In genomic region chr2:240308111-240308651, GRCh38 we compare ENCODE assay signal across 22 cellular contexts.
"Had no signal": no experiment of that assay in that cellular context is flagged by ENCODE, and none has a peak within 500 bp of the region (broad histone marks: within the 10 kb centered on the region; RNA-seq: fewer than 3 reads in every experiment).

No MANE protein-coding gene starts in this region.

- H3K27ac Mint-ChIP-seq: activated naive CD4-positive, alpha-beta T cell treated with anti-CD3 and anti-CD28 coated beads for 36 hours; activated T-helper 17 cell treated with anti-CD3 and anti-CD28 coated beads, Interleukin-2, amount 50 U/mL, for 72 hours; naive thymus-derived CD8-positive, alpha-beta T cell; stimulated activated naive B cell treated with anti-CD40 and anti-IgM and Interleukin-4, amounts not matched to agents 10 μg/mL and 1 μg/mL and 100 μg/mL, for 72 hours had no signal

- H3K4me2 ChIP-seq: smooth muscle cell had no signal

- H3K27ac ChIP-seq: brain microvascular endothelial cell, gastrocnemius medialis, neutrophil, parathyroid adenoma, right lobe of liver, SK-N-MC, tibial artery, uterus had no signal

- ATAC-seq: activated CD4-positive, CD25-positive, alpha-beta regulatory T cell treated with anti-CD3 and anti-CD28 coated beads, Interleukin-2, amount 50 U/mL, for 24 hours; activated T-helper 17 cell treated with anti-CD3 and anti-CD28 coated beads, Interleukin-2, amount 50 U/mL, for 72 hours; gastrocnemius medialis; left ventricle myocardium superior; naive thymus-derived CD8-positive, alpha-beta T cell; stimulated activated naive B cell treated with anti-CD40 and anti-IgM and Interleukin-4, amounts not matched to agents 10 μg/mL and 1 μg/mL and 100 μg/mL, for 72 hours had no signal

- H3K4me3 ChIP-seq: gastrocnemius medialis, right lobe of liver, SK-N-MC, smooth muscle cell, tibial artery, uterus had no signal

- H2AFZ ChIP-seq: parathyroid adenoma had no signal

- H3K9me3 Mint-ChIP-seq: activated naive CD4-positive, alpha-beta T cell treated with anti-CD3 and anti-CD28 coated beads for 36 hours; activated T-helper 17 cell treated with anti-CD3 and anti-CD28 coated beads, Interleukin-2, amount 50 U/mL, for 72 hours; central memory CD8-positive, alpha-beta T cell; naive thymus-derived CD8-positive, alpha-beta T cell; stimulated activated naive B cell treated with anti-CD40 and anti-IgM and Interleukin-4, amounts not matched to agents 10 μg/mL and 1 μg/mL and 100 μg/mL, for 72 hours had no signal

- H3K4me1 ChIP-seq: gastrocnemius medialis, parathyroid adenoma, right lobe of liver, tibial artery, uterus had no signal

- H3K36me3 Mint-ChIP-seq: naive thymus-derived CD8-positive, alpha-beta T cell; stimulated activated naive B cell treated with anti-CD40 and anti-IgM and Interleukin-4, amounts not matched to agents 10 μg/mL and 1 μg/mL and 100 μg/mL, for 72 hours had no signal

- H3K4me1 Mint-ChIP-seq: activated T-helper 17 cell treated with anti-CD3 and anti-CD28 coated beads, Interleukin-2, amount 50 U/mL, for 72 hours; central memory CD8-positive, alpha-beta T cell; naive thymus-derived CD8-positive, alpha-beta T cell; stimulated activated naive B cell treated with anti-CD40 and anti-IgM and Interleukin-4, amounts not matched to agents 10 μg/mL and 1 μg/mL and 100 μg/mL, for 72 hours had no signal

- H3K4me3 Mint-ChIP-seq: activated naive CD4-positive, alpha-beta T cell treated with anti-CD3 and anti-CD28 coated beads for 36 hours; activated T-helper 17 cell treated with anti-CD3 and anti-CD28 coated beads, Interleukin-2, amount 50 U/mL, for 72 hours; central memory CD8-positive, alpha-beta T cell; naive thymus-derived CD8-positive, alpha-beta T cell; stimulated activated naive B cell treated with anti-CD40 and anti-IgM and Interleukin-4, amounts not matched to agents 10 μg/mL and 1 μg/mL and 100 μg/mL, for 72 hours had no signal

- H3K36me3 ChIP-seq: brain microvascular endothelial cell, gastrocnemius medialis, neutrophil, right lobe of liver, tibial artery, uterus had no signal

- H3K9me3 ChIP-seq: gastrocnemius medialis, neutrophil, right lobe of liver, tibial artery, uterus had no signal

- H3K27me3 ChIP-seq: brain microvascular endothelial cell, gastrocnemius medialis, neutrophil, right lobe of liver, tibial artery, uterus had no signal

- H3K9ac ChIP-seq: parathyroid adenoma had no signal

- DNase-seq: activated naive CD4-positive, alpha-beta T cell treated with anti-CD3 and anti-CD28 coated beads for 36 hours; brain microvascular endothelial cell; cortex of kidney; gastrocnemius medialis; kidney; left ventricle myocardium superior; mesenchymal stem cell; naive thymus-derived CD8-positive, alpha-beta T cell; stimulated activated CD4-positive, alpha-beta T cell treated with anti-CD3 and anti-CD28 coated beads, Interleukin-4, amount 100 ng/mL, for 4 hours; stimulated activated naive B cell treated with anti-CD40 and anti-IgM and Interleukin-4, amounts not matched to agents 10 μg/mL and 1 μg/mL and 100 μg/mL, for 72 hours; T-helper 1 cell; T-helper 9 cell; uterus had no signal
